In the genomic region with DNA sequence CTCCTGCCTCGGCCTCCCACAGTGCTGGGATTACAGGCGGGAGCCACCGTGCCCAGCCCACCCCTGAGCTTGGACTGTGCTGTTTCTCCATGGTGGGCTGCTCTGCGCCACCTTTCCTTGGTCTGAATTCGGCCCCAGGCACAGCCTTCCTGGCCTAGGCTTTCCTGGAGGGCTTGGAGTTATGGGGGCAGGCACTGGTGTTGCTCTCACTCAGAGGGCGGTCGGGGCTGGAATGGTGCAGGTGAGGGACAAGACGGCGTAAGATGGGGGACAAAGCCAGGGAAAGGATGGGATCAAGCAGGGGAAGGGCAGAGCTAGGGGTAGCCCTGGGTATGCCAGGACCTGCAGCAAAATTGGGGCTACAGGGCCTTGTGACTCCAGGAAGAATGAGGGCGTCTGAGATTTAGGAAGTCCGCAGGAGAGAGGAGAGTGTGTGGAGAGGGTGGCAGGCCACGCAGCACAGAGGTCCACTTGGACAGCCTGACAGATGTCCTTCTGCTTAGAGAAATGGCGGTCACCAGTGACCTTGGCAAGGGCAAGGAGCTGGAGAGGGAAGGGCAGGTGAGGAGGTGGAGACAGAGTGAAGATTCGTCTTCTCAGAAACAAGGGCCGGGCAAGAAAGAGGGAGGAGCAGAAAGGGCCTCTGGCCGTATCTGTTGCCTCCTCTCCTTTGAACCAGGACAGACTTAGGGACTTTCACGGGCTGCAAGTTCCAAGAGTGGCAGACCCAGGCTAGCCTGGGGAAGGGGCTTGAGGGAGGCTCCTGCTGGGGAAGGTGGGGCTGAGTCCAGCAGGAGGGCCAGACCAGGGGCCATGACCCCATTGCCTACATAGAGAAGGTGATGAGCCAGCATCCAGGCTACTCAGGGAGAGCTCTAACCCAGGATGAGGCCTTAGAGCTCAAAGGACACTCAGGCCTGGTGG, we compare ENCODE assay signal across 11 cellular contexts. TPM values are rescaled to one million over a fixed set of nuclear protein-coding genes. Genes with fewer than 3 reads are reported as not detected.
DNase-seq lines count a peak whose midpoint lies in the region; ATAC-seq, FAIRE-seq and TF ChIP-seq lines count a peak whose summit lies in the region.
"Had no signal": no experiment of that assay in that cellular context is flagged by ENCODE, and none has a peak within 500 bp of the region (broad histone marks: within the 10 kb centered on the region; RNA-seq: fewer than 3 reads in every experiment).

No MANE protein-coding gene starts in this region.

- no peak for TF ChIP-seq POLR2A in GM12892 (IDR thresholded peaks at IDR 0.05; ENCODE audit: low read depth, low read length)

- H3K36me3 Mint-ChIP-seq in activated CD4-positive, alpha-beta T cell treated with anti-CD3 and anti-CD28 coated beads for 36 hours (ENCODE audit: low read depth) = peaks cover 6% of the 10 kb centered on the region
- H3K36me3 Mint-ChIP-seq in activated naive CD4-positive, alpha-beta T cell treated with anti-CD3 and anti-CD28 coated beads, Interleukin-2, amount 50 U/mL, for 72 hours = peaks cover 0 to 17% of the 10 kb centered on the region in 2 donors

- peak overlapping the region; percentile 83 for H3K4me3 Mint-ChIP-seq in activated CD4-positive, alpha-beta T cell treated with anti-CD3 and anti-CD28 coated beads for 36 hours

- POLR2A ChIA-PET in activated CD4-positive, alpha-beta T cell treated with anti-CD3 and anti-CD28 coated beads for 36 hours (lab: Charles Lee) = no interaction called here

- H3K27ac Mint-ChIP-seq in activated CD4-positive, alpha-beta T cell treated with anti-CD3 and anti-CD28 coated beads for 36 hours = peak overlapping the region; percentile 77
- peak overlapping the region; percentile 91 to 92 for H3K27ac Mint-ChIP-seq in activated naive CD4-positive, alpha-beta T cell treated with anti-CD3 and anti-CD28 coated beads, Interleukin-2, amount 50 U/mL, for 72 hours

- peaks cover 33% of the 10 kb centered on the region for H3K4me1 Mint-ChIP-seq in activated CD4-positive, alpha-beta T cell treated with anti-CD3 and anti-CD28 coated beads for 36 hours

- no peak for FAIRE-seq in GM12892 (lab: Jason Lieb, UNC)
- FAIRE-seq: A204.1 had no signal

- no peaks in the 10 kb centered on the region for H3K9me3 Mint-ChIP-seq in activated CD4-positive, alpha-beta T cell treated with anti-CD3 and anti-CD28 coated beads for 36 hours (ENCODE audit: low read depth)
- no peaks in the 10 kb centered on the region for H3K9me3 Mint-ChIP-seq in activated naive CD4-positive, alpha-beta T cell treated with anti-CD3 and anti-CD28 coated beads, Interleukin-2, amount 50 U/mL, for 72 hours

- H3K27me3 Mint-ChIP-seq in activated CD4-positive, alpha-beta T cell treated with anti-CD3 and anti-CD28 coated beads for 36 hours = no peaks in the 10 kb centered on the region

- ATAC-seq in activated CD4-positive, alpha-beta T cell treated with anti-CD3 and anti-CD28 coated beads for 36 hours = no peak
- ATAC-seq in activated naive CD4-positive, alpha-beta T cell treated with anti-CD3 and anti-CD28 coated beads, Interleukin-2, amount 50 U/mL, for 72 hours = no peak
- no peak for ATAC-seq in left lobe of liver
- ATAC-seq in HG03039 (IDR thresholded peaks at IDR 0.05; ENCODE audit: unreplicated experiment) = no peak

- no peak for DNase-seq in activated CD4-positive, alpha-beta T cell treated with anti-CD3 and anti-CD28 coated beads for 36 hours
- DNase-seq in activated CD4-positive, alpha-beta T cell treated with anti-CD3 and anti-CD28 coated beads, Interleukin-2, amount 50 U/mL, for 48 hours = no peak
- DNase-seq in activated naive CD4-positive, alpha-beta T cell treated with anti-CD3 and anti-CD28 coated beads, Interleukin-2, amount 50 U/mL, for 72 hours (ENCODE audit: low spot score in 2 of 2) = no peak
- DNase-seq in left lobe of liver (ENCODE audit: low spot score) = peak; percentile 43
- DNase-seq in substantia nigra (lab: John Stamatoyannopoulos, UW) = no peak
- DNase-seq in cerebellar cortex (ENCODE audit: low spot score) = no peak
- DNase-seq in GM12892 (ENCODE audit: insufficient read length) = no peak
- DNase-seq: NCI-H2081 treated with DMSO at 0.1 percent for 48 hours had no signal

- CTCF ChIA-PET in activated CD4-positive, alpha-beta T cell treated with anti-CD3 and anti-CD28 coated beads for 36 hours (lab: Charles Lee) = interaction anchor here (0.6 to 0.7 kb wide), 2 partner anchors 123 to 306 kb away, joined by 3 to 4 read pairs; no protein-coding TSS in a partner anchor

- H3K27ac ChIP-seq in substantia nigra (ENCODE audit: low read depth, low read length, poor library complexity, severe bottlenecking) = peak overlapping the region; percentile 96

- intact Hi-C loops in activated CD4-positive, alpha-beta T cell treated with anti-CD3 and anti-CD28 coated beads for 36 hours (cut with DNase I, micrococcal nuclease) = loop anchor here (2.0 to 10.0 kb wide), 3 partner anchors 21 to 517 kb away; partner anchors contain the start of gene TBC1D24 (in 1 of the 2)

RNA-seq across cellular contexts. Expression of gene ATP6V0C, which starts 1.5 kb away (rescaled TPM):
- 100 to 1,000 TPM in 1 of 2 experiments, 10 to 100 TPM in 1; 91.7 to 130 TPM for total RNA-seq in activated CD4-positive, alpha-beta T cell treated with anti-CD3 and anti-CD28 coated beads for 36 hours
- 100 to 1,000 TPM in 1 of 2 donors, 10 to 100 TPM in 1; 94.4 to 127 TPM for total RNA-seq in activated naive CD4-positive, alpha-beta T cell treated with anti-CD3 and anti-CD28 coated beads, Interleukin-2, amount 50 U/mL, for 72 hours
- total RNA-seq in left lobe of liver = 87.0 TPM
- 15.5 TPM for polyA plus RNA-seq in GM12892 (2012; ENCODE audit: missing spikeins)

RNA-seq across cellular contexts. Expression of gene AMDHD2, which starts 7.9 kb away (rescaled TPM):
- 10 to 100 TPM; 20.9 to 31.6 TPM for total RNA-seq in activated CD4-positive, alpha-beta T cell treated with anti-CD3 and anti-CD28 coated beads for 36 hours
- total RNA-seq in activated naive CD4-positive, alpha-beta T cell treated with anti-CD3 and anti-CD28 coated beads, Interleukin-2, amount 50 U/mL, for 72 hours = 10 to 100 TPM; 37.0 to 37.2 TPM
- total RNA-seq in left lobe of liver = 22.2 TPM
- 12.3 TPM for polyA plus RNA-seq in GM12892 (2012; ENCODE audit: missing spikeins)

RNA-seq across cellular contexts. Expression of gene CEMP1, which starts 18.9 kb away (rescaled TPM):
- total RNA-seq in activated CD4-positive, alpha-beta T cell treated with anti-CD3 and anti-CD28 coated beads for 36 hours = not detected
- total RNA-seq in activated naive CD4-positive, alpha-beta T cell treated with anti-CD3 and anti-CD28 coated beads, Interleukin-2, amount 50 U/mL, for 72 hours = under 1 TPM in 1 of 2 donors, not detected in 1; 0.50 TPM
- total RNA-seq in left lobe of liver = 0.20 TPM
- polyA plus RNA-seq in GM12892 (2012; ENCODE audit: missing spikeins) = not detected
- total RNA-seq: epithelial cell of proximal tubule had no signal

RNA-seq across cellular contexts. Expression of gene PDPK1, which starts 25.6 kb away (rescaled TPM):
- total RNA-seq in activated CD4-positive, alpha-beta T cell treated with anti-CD3 and anti-CD28 coated beads for 36 hours = 10 to 100 TPM; 30.4 to 34.5 TPM
- 10 to 100 TPM; 36.5 to 57.6 TPM for total RNA-seq in activated naive CD4-positive, alpha-beta T cell treated with anti-CD3 and anti-CD28 coated beads, Interleukin-2, amount 50 U/mL, for 72 hours
- 27.4 TPM for total RNA-seq in left lobe of liver
- 23.1 TPM for polyA plus RNA-seq in GM12892 (2012; ENCODE audit: missing spikeins)

RNA-seq across cellular contexts. Expression of gene TBC1D24, which starts 37.3 kb away (rescaled TPM):
- 10 to 100 TPM; 10.4 to 12.7 TPM for total RNA-seq in activated CD4-positive, alpha-beta T cell treated with anti-CD3 and anti-CD28 coated beads for 36 hours
- 10 to 100 TPM in 1 of 2 donors, 1 to 10 TPM in 1; 7.8 to 10.6 TPM for total RNA-seq in activated naive CD4-positive, alpha-beta T cell treated with anti-CD3 and anti-CD28 coated beads, Interleukin-2, amount 50 U/mL, for 72 hours
- total RNA-seq in left lobe of liver = 32.5 TPM
- polyA plus RNA-seq in GM12892 (2012; ENCODE audit: missing spikeins) = 2.7 TPM
